ENCODE assay signal across 36 cellular contexts in genomic region chr13:106177146-106177545, GRCh38.
"Had no signal": no experiment of that assay in that cellular context is flagged by ENCODE, and none has a peak within 500 bp of the region (broad histone marks: within the 10 kb centered on the region; RNA-seq: fewer than 3 reads in every experiment).

No MANE protein-coding gene starts in this region.

- H3K27ac ChIP-seq: ascending aorta, cardiac muscle cell, PC-9, RWPE1, WERI-Rb-1 had no signal

- H3K27me3 ChIP-seq: ascending aorta, cardiac muscle cell had no signal

- FAIRE-seq: RCC 7860 had no signal

- ATAC-seq: activated CD8-positive, alpha-beta memory T cell treated with anti-CD3 and anti-CD28 coated beads, Interleukin-2, amount 10 ng/mL, durations not matched to agents 7 days and 5 days; T-cell; T-helper 17 cell had no signal

- H3K4me3 ChIP-seq: ascending aorta, cardiac muscle cell, PC-9 had no signal

- H3K36me3 ChIP-seq: ascending aorta, cardiac muscle cell, WERI-Rb-1 had no signal

- DNase-seq: activated CD4-positive, alpha-beta memory T cell treated with anti-CD3 and anti-CD28 coated beads, Interleukin-2, amount 10 ng/mL, durations not matched to agents 7 days and 5 days; activated CD4-positive, alpha-beta T cell treated with anti-CD3 and anti-CD28 coated beads for 1 hour; activated CD4-positive, alpha-beta T cell treated with anti-CD3 and anti-CD28 coated beads for 48 hours; activated CD4-positive, CD25-positive, alpha-beta regulatory T cell; activated CD8-positive, alpha-beta memory T cell treated with anti-CD3 and anti-CD28 coated beads for 24 hours; activated CD8-positive, alpha-beta memory T cell treated with anti-CD3 and anti-CD28 coated beads, Interleukin-2, amount 10 ng/mL, durations not matched to agents 7 days and 5 days; activated CD8-positive, alpha-beta memory T cell treated with anti-CD3 and anti-CD28 coated beads, Interleukin-2, amount 50 U/mL, for 48 hours; activated effector memory CD4-positive, alpha-beta T cell treated with Interleukin-2 at 50 U/mL for 16 hours; activated naive CD4-positive, alpha-beta T cell; activated naive CD4-positive, alpha-beta T cell treated with anti-CD3 and anti-CD28 coated beads, Interleukin-2, amount 50 U/mL, for 16 hours; activated naive CD8-positive, alpha-beta T cell treated with anti-CD3 and anti-CD28 coated beads for 36 hours; activated T-cell treated with anti-CD3 and anti-CD28 coated beads, Interleukin-2, amount 50 U/mL, for 48 hours; amygdala; Karpas-422; KBM-7; NCI-H1048; NCI-H1105 treated with DMSO at 0.1 percent for 48 hours; NCI-H1436; NCI-H1694; NCI-H1930; NCI-H2081 treated with DMSO at 0.1 percent for 48 hours; NCI-H226; NCI-H446 treated with DMSO at 0.1 percent for 48 hours; NCI-H524; NCI-H69; NK-92 treated with Interleukin-12 subunit alpha and Interleukin-12 subunit beta, amount 100 ng/mL, for 24 hours; PC-9; Right ventricle myocardium superior; T-cell; T-helper 17 cell; T-helper 9 cell; WERI-Rb-1 had no signal

- H3K4me1 ChIP-seq: ascending aorta had no signal
